In genomic region chr1:84078824-84079167, GRCh38 we compare ENCODE assay signal across 8 cellular contexts.
A peak's percentile ranks its signal among the peaks of the same experiment; 100 is the strongest.
DNase-seq lines count a peak whose midpoint lies in the region; ATAC-seq, FAIRE-seq and TF ChIP-seq lines count a peak whose summit lies in the region.

No MANE protein-coding gene starts in this region.

- peaks cover 23% of the 10 kb centered on the region for H3K27me3 ChIP-seq in CD4-positive, CD25-positive, alpha-beta regulatory T cell (ENCODE audit: control insufficient read depth, insufficient read depth, low read length)
- H3K27me3 ChIP-seq in H1 (replicated peaks in 1 of 4; ENCODE audit: control insufficient read depth in 3 of 4, extremely low read depth in 1 of 4, insufficient read depth in 3 of 4, low read length in 3 of 4) (no peaks in the 10 kb centered on the region), neuronal stem cell (ENCODE audit: control insufficient read depth in 3 of 3, insufficient read depth in 3 of 3, low read depth in 1 of 3, low read length in 3 of 3) (no peaks in the 10 kb centered on the region)

- H3K79me2 ChIP-seq in H1 (ENCODE audit: control insufficient read depth in 1 of 2, insufficient read depth in 2 of 2, low read length in 2 of 2) = peaks cover 0 to 42% of the 10 kb centered on the region in 2 experiments; a peak in 2 of 4 replicates

- H4K5ac ChIP-seq in H1 (ENCODE audit: insufficient read length, low read depth, low read length) = no peak overlapping the region

- no peaks in the 10 kb centered on the region for H3K36me3 Mint-ChIP-seq in CD4-positive, CD25-positive, alpha-beta regulatory T cell

- H3K4me1 Mint-ChIP-seq in CD4-positive, CD25-positive, alpha-beta regulatory T cell = peaks cover 1 to 15% (median 6%) of the 10 kb centered on the region in 4 donors

- no peak for TF ChIP-seq CTCF in LNCaP clone FGC (IDR thresholded peaks at IDR 0.05; ENCODE audit: control insufficient read depth, extremely low read depth, insufficient read depth)
- no peak for TF ChIP-seq CTCF in H1 (IDR thresholded peaks at IDR 0.05; ENCODE audit: control extremely low read depth in 1 of 3, insufficient read depth in 1 of 3, low read depth in 1 of 3, low read length in 3 of 3)

- peak overlapping the region; percentile 88 to 93 for H3K4me2 ChIP-seq in H1 (ENCODE audit: insufficient read depth in 1 of 2, low read depth in 2 of 2, low read length in 2 of 2)
- H3K4me2 ChIP-seq in neuronal stem cell (ENCODE audit: insufficient read depth, low read length, poor library complexity, severe bottlenecking) = peak overlapping the region; percentile 72

- no peak overlapping the region for H2BK12ac ChIP-seq in H1 (ENCODE audit: low read depth, low read length)
- no peak overlapping the region for H2BK12ac ChIP-seq in neuronal stem cell (ENCODE audit: low read length)

- H2AK5ac ChIP-seq in H1 (ENCODE audit: low read depth, low read length) (no peak overlapping the region), neuronal stem cell (ENCODE audit: low read depth, low read length) (peak overlapping the region; percentile 60)

- CTCF ChIA-PET in H1 (lab: Charles Lee; ENCODE audit: partially characterized antibody) = no interaction called here

- H4K20me1 ChIP-seq in H1 (replicated peaks in 1 of 2; ENCODE audit: control insufficient read depth in 1 of 2, insufficient read depth in 2 of 2, low read length in 2 of 2) = no peaks in the 10 kb centered on the region

- H3K9ac ChIP-seq in H1 (replicated peaks in 1 of 4; ENCODE audit: extremely low read depth in 1 of 4, low read depth in 3 of 4, low read length in 3 of 4) (peak overlapping the region; percentile 68 to 88 (median 80)), neuronal stem cell (ENCODE audit: low read depth, low read length, poor library complexity) (no peak overlapping the region)

- TF ChIP-seq EP300 in H1 (IDR thresholded peaks at IDR 0.05; ENCODE audit: borderline replicate concordance in 1 of 2, low read depth in 2 of 2, low read length in 2 of 2) = no peak

- H3K36me3 ChIP-seq in CD4-positive, CD25-positive, alpha-beta regulatory T cell (ENCODE audit: control insufficient read depth, insufficient read depth, low read length) = no peaks in the 10 kb centered on the region
- no peaks in the 10 kb centered on the region for H3K36me3 ChIP-seq in H1 (ENCODE audit: control insufficient read depth in 2 of 4, insufficient read depth in 4 of 4, low read length in 3 of 4)
- H3K36me3 ChIP-seq in neuronal stem cell (replicated peaks in 1 of 2; ENCODE audit: control insufficient read depth in 2 of 2, insufficient read depth in 2 of 2, low read length in 2 of 2) = peaks cover 0 to 6% of the 10 kb centered on the region in 2 donors

- H2BK20ac ChIP-seq in H1 (ENCODE audit: low read length) = no peak overlapping the region

- H3K23me2 ChIP-seq in H1 (ENCODE audit: low read depth, low read length) = peaks cover 4% of the 10 kb centered on the region; the same call in 1 of the 2 replicates

- H3K14ac ChIP-seq in H1 (ENCODE audit: insufficient read length) = no peak overlapping the region
- no peak overlapping the region for H3K14ac ChIP-seq in neuronal stem cell (ENCODE audit: low read length)

- no peak overlapping the region for H3K27ac ChIP-seq in CD4-positive, CD25-positive, alpha-beta regulatory T cell (ENCODE audit: insufficient read depth, low read length, poor library complexity, severe bottlenecking)
- 0 out of 2 replicates have a peak overlapping the region, but pooled peaks have one; percentile 48 for H3K27ac ChIP-seq in H1 (ENCODE audit: low read depth, low read length)
- H3K27ac ChIP-seq in neuronal stem cell (replicated peaks; ENCODE audit: low read length) = no peak overlapping the region

- 29% methylated on average over 6 of the region's 6 CpGs; no CpG with 5 or more reads in 1 of the 2 experiments for whole genome bisulfite sequencing in H1 (ENCODE audit: extremely low coverage in 1 of 2, insufficient coverage in 1 of 2, insufficient read length in 1 of 2, insufficient replicate concordance in 2 of 2, low coverage in 1 of 2, low lambda C conversion rate in 2 of 2, missing lambda C conversion rate in 1 of 2), 2 experiments
- no CpG with 5 or more reads among the region's 6 CpGs for WGBS in neuronal stem cell (ENCODE audit: extremely low coverage in 2 of 2, insufficient read length in 2 of 2, insufficient replicate concordance in 1 of 2), 2 donors

- H3K27ac Mint-ChIP-seq in CD4-positive, CD25-positive, alpha-beta regulatory T cell = peak overlapping the region in 1 of 3 donors; percentile 78

- H3K4me3 ChIP-seq in CD4-positive, CD25-positive, alpha-beta regulatory T cell (ENCODE audit: low read depth, low read length) = peak overlapping the region; percentile 64
- H3K4me3 ChIP-seq in LNCaP clone FGC (ENCODE audit: low read depth, low read length) = peak overlapping the region; percentile 83
- peak overlapping the region; percentile 73 to 99 (median 95) for H3K4me3 ChIP-seq in H1 (ENCODE audit: extremely low read depth in 1 of 4, insufficient read depth in 2 of 4, low read depth in 3 of 4, low read length in 4 of 4)
- H3K4me3 ChIP-seq in neuronal stem cell (ENCODE audit: low read length in 2 of 2) = peak overlapping the region; percentile 94 to 99

- H3K27me3 Mint-ChIP-seq in CD4-positive, CD25-positive, alpha-beta regulatory T cell = peaks cover 50% of the 10 kb centered on the region

- H3K18ac ChIP-seq in H1 (ENCODE audit: extremely low read depth, low read length) (no peak overlapping the region), neuronal stem cell (ENCODE audit: low read length) (peak overlapping the region; percentile 99)

- TF ChIP-seq POLR2A in H1 (IDR thresholded peaks at IDR 0.05; ENCODE audit: control extremely low read depth in 1 of 2, low read depth in 2 of 2, low read length in 2 of 2) = no peak

- H3K79me1 ChIP-seq in H1 (ENCODE audit: low read depth, low read length) (0 out of 2 replicates have a peak, but pooled peaks cover 3% of the 10 kb centered on the region), neuronal stem cell (ENCODE audit: low read depth, low read length) (peaks cover 2% of the 10 kb centered on the region)

- H2BK120ac ChIP-seq in H1 (replicated peaks; ENCODE audit: low read depth, low read length) (peak overlapping the region; percentile 33), neuronal stem cell (ENCODE audit: low read depth, low read length) (no peak overlapping the region)

- H2AFZ ChIP-seq in H1 (ENCODE audit: low read length) (peak overlapping the region; percentile 92), neuronal stem cell (ENCODE audit: low read length) (peak overlapping the region; percentile 94)

- H3K4me1 ChIP-seq in CD4-positive, CD25-positive, alpha-beta regulatory T cell (ENCODE audit: control insufficient read depth, insufficient read depth, low read length, poor library complexity, severe bottlenecking) = peaks cover 14% of the 10 kb centered on the region
- H3K4me1 ChIP-seq in H1 (replicated peaks in 1 of 4; ENCODE audit: control insufficient read depth in 3 of 4, insufficient read depth in 4 of 4, low read length in 3 of 4) = peaks cover 0 to 2% (median under 1%) of the 10 kb centered on the region in 4 experiments; a peak in 2 of 7 replicates
- peaks cover 1 to 2% of the 10 kb centered on the region in 2 donors for H3K4me1 ChIP-seq in neuronal stem cell (ENCODE audit: control insufficient read depth in 2 of 2, insufficient read depth in 1 of 2, low read depth in 1 of 2, low read length in 2 of 2)

- H3K23ac ChIP-seq in H1 (ENCODE audit: insufficient read length) = no peak overlapping the region
- peak overlapping the region; percentile 99 for H3K23ac ChIP-seq in neuronal stem cell (ENCODE audit: low read depth, low read length, poor library complexity)

- H4K8ac ChIP-seq in H1 (ENCODE audit: extremely low read depth, insufficient read depth, low read length) (no peak overlapping the region; the same call in 1 of the 2 replicates), neuronal stem cell (ENCODE audit: low read depth, low read length) (no peak overlapping the region)

- H3K4ac ChIP-seq in H1 (replicated peaks; ENCODE audit: insufficient read length, low read depth, low read length) (no peak overlapping the region), neuronal stem cell (ENCODE audit: low read length) (no peak overlapping the region)

- no peaks in the 10 kb centered on the region for H3K9me3 ChIP-seq in CD4-positive, CD25-positive, alpha-beta regulatory T cell (ENCODE audit: control insufficient read depth in 2 of 2, low read length in 2 of 2)
- H3K9me3 ChIP-seq in H1 (ENCODE audit: insufficient read depth in 2 of 2, low read depth in 1 of 2, low read length in 1 of 2) = no peaks in the 10 kb centered on the region
- no peaks in the 10 kb centered on the region for H3K9me3 ChIP-seq in neuronal stem cell (replicated peaks in 1 of 2; ENCODE audit: control insufficient read depth in 2 of 2, insufficient read depth in 1 of 2, low read depth in 1 of 2, low read length in 2 of 2)

- H3K56ac ChIP-seq in H1 (replicated peaks; ENCODE audit: insufficient read length, low read depth, low read length) = peak overlapping the region; percentile 69

- no peak overlapping the region for H2BK5ac ChIP-seq in H1 (ENCODE audit: low read depth, low read length)
- H2BK5ac ChIP-seq in neuronal stem cell (ENCODE audit: low read length) = no peak overlapping the region

- no peak for FAIRE-seq in H1 (lab: Jason Lieb, UNC)

- H3K9me3 Mint-ChIP-seq in CD4-positive, CD25-positive, alpha-beta regulatory T cell = peaks cover 0 to under 1% (median 0%) of the 10 kb centered on the region in 7 donors

- TF ChIP-seq RAD21 in H1 (IDR thresholded peaks at IDR 0.05 in 1 of 2, conservative IDR thresholded peaks at IDR 0.05 in 1 of 2; ENCODE audit: low read depth in 2 of 2, low read length in 2 of 2) = no peak

- POLR2A ChIA-PET in H1 (lab: Charles Lee; ENCODE audit: partially characterized antibody) = interaction anchor here (0.9 kb wide), 1 partner anchor 20 kb away, joined by 3 read pairs; no protein-coding TSS in a partner anchor

- H4K91ac ChIP-seq in H1 (replicated peaks; ENCODE audit: insufficient read length, low read length) = no peak overlapping the region
- no peak overlapping the region for H4K91ac ChIP-seq in neuronal stem cell (ENCODE audit: low read depth, low read length, poor library complexity)

- ATAC-seq in CD4-positive, CD25-positive, alpha-beta regulatory T cell (ENCODE audit: low read depth in 2 of 2) = no peak
- no peak for ATAC-seq in GM18517 (IDR thresholded peaks at IDR 0.05; ENCODE audit: unreplicated experiment)
- no peak for ATAC-seq in GM19035 (IDR thresholded peaks at IDR 0.05; ENCODE audit: unreplicated experiment)
- no peak for ATAC-seq in HG02938 (IDR thresholded peaks at IDR 0.05; ENCODE audit: unreplicated experiment)
- no peak for ATAC-seq in HG02798 (IDR thresholded peaks at IDR 0.05; ENCODE audit: poor library complexity, unreplicated experiment)

- peak overlapping the region; percentile 82 to 91 (median 86) for H3K4me3 Mint-ChIP-seq in CD4-positive, CD25-positive, alpha-beta regulatory T cell

- H2BK15ac ChIP-seq in H1 (ENCODE audit: low read length) = no peak overlapping the region
- no peak overlapping the region for H2BK15ac ChIP-seq in neuronal stem cell (ENCODE audit: low read length)

- DNase-seq in CD4-positive, CD25-positive, alpha-beta regulatory T cell = no peak
- DNase-seq in LNCaP clone FGC (ENCODE audit: low read depth) (no peak), H1 (ENCODE audit: low read depth in 1 of 2, low spot score in 2 of 2) (no peak), neuronal stem cell (ENCODE audit: low spot score) (no peak)

TF ChIP-seq in H1, 55 proteins besides CTCF, POLR2A, EP300 and RAD21 (continues in another document):
- TF ChIP-seq CBX5 (IDR thresholded peaks at IDR 0.05; ENCODE audit: low read depth, low read length) = no peak
